29 cellular contexts compared by ENCODE assay signal in genomic region chr10:117468665-117469064, GRCh38.
"Had no signal": no experiment of that assay in that cellular context is flagged by ENCODE, and none has a peak within 500 bp of the region (broad histone marks: within the 10 kb centered on the region; RNA-seq: fewer than 3 reads in every experiment).

No MANE protein-coding gene starts in this region.

- H3K9me3 Mint-ChIP-seq: stimulated activated effector memory CD8-positive, alpha-beta T cell treated with anti-CD3 and anti-CD28 coated beads, Interleukin-12 subunit alpha, Interleukin-12 subunit beta, amount 100 ng/mL, for 72 hours; stimulated activated memory B cell treated with anti-CD40 and anti-IgM and Interleukin-4, amounts not matched to agents 10 μg/mL and 1 μg/mL and 100 μg/mL, for 72 hours; stimulated activated naive B cell treated with anti-CD40 and anti-IgM and Interleukin-4, amounts not matched to agents 10 μg/mL and 1 μg/mL and 100 μg/mL, for 72 hours; stimulated activated naive CD8-positive, alpha-beta T cell treated with anti-CD3 and anti-CD28 coated beads, Interleukin-15, amount 100 ng/mL, for 72 hours; stimulated activated naive CD8-positive, alpha-beta T cell treated with anti-CD3 and anti-CD28 coated beads, Interleukin-15, Interleukin-2, amounts not matched to agents 100 ng/mL and 50 ng/mL, for 24 hours; type B pancreatic cell had no signal

- H3K4me1 ChIP-seq: stomach, suprapubic skin, testis, thyroid gland, tibial artery, tibial nerve, transverse colon, upper lobe of left lung, upper lobe of right lung, uterus had no signal

- H3K36me3 ChIP-seq: stomach, suprapubic skin, thoracic aorta, thyroid gland, tibial artery, tibial nerve, transverse colon, upper lobe of left lung, upper lobe of right lung, uterus, vagina had no signal

- H3K4me1 Mint-ChIP-seq: stimulated activated effector memory CD8-positive, alpha-beta T cell treated with anti-CD3 and anti-CD28 coated beads, Interleukin-12 subunit alpha, Interleukin-12 subunit beta, amount 100 ng/mL, for 72 hours; stimulated activated memory B cell treated with anti-CD40 and anti-IgM and Interleukin-4, amounts not matched to agents 10 μg/mL and 1 μg/mL and 100 μg/mL, for 72 hours; stimulated activated naive CD8-positive, alpha-beta T cell treated with anti-CD3 and anti-CD28 coated beads, Interleukin-15, amount 100 ng/mL, for 72 hours had no signal

- H3K27ac ChIP-seq: stomach, suprapubic skin, testis, thoracic aorta, thyroid gland, tibial artery, tibial nerve, transverse colon, upper lobe of left lung, upper lobe of right lung, uterus, vagina had no signal

- H3K36me3 Mint-ChIP-seq: stimulated activated effector memory CD8-positive, alpha-beta T cell treated with anti-CD3 and anti-CD28 coated beads, Interleukin-12 subunit alpha, Interleukin-12 subunit beta, amount 100 ng/mL, for 72 hours; stimulated activated memory B cell treated with anti-CD40 and anti-IgM and Interleukin-4, amounts not matched to agents 10 μg/mL and 1 μg/mL and 100 μg/mL, for 72 hours; stimulated activated naive B cell treated with anti-CD40 and anti-IgM and Interleukin-4, amounts not matched to agents 10 μg/mL and 1 μg/mL and 100 μg/mL, for 72 hours; type B pancreatic cell had no signal

- H3K27ac Mint-ChIP-seq: stimulated activated effector memory CD8-positive, alpha-beta T cell treated with anti-CD3 and anti-CD28 coated beads, Interleukin-12 subunit alpha, Interleukin-12 subunit beta, amount 100 ng/mL, for 72 hours; stimulated activated memory B cell treated with anti-CD40 and anti-IgM and Interleukin-4, amounts not matched to agents 10 μg/mL and 1 μg/mL and 100 μg/mL, for 72 hours; stimulated activated naive B cell treated with anti-CD40 and anti-IgM and Interleukin-4, amounts not matched to agents 10 μg/mL and 1 μg/mL and 100 μg/mL, for 72 hours; stimulated activated naive CD8-positive, alpha-beta T cell treated with anti-CD3 and anti-CD28 coated beads, Interleukin-15, amount 100 ng/mL, for 72 hours; stimulated activated naive CD8-positive, alpha-beta T cell treated with anti-CD3 and anti-CD28 coated beads, Interleukin-15, Interleukin-2, amounts not matched to agents 100 ng/mL and 50 ng/mL, for 24 hours; type B pancreatic cell had no signal

- H3K4me3 ChIP-seq: stomach, suprapubic skin, testis, thoracic aorta, thyroid gland, tibial artery, tibial nerve, transverse colon, upper lobe of left lung, upper lobe of right lung, uterus, vagina had no signal

- H3K27me3 ChIP-seq: testis, thyroid gland, tibial artery, upper lobe of left lung, uterus, vagina had no signal

- FAIRE-seq: urothelium cell line had no signal

- H3K4me3 Mint-ChIP-seq: stimulated activated effector memory CD8-positive, alpha-beta T cell treated with anti-CD3 and anti-CD28 coated beads, Interleukin-12 subunit alpha, Interleukin-12 subunit beta, amount 100 ng/mL, for 72 hours; stimulated activated memory B cell treated with anti-CD40 and anti-IgM and Interleukin-4, amounts not matched to agents 10 μg/mL and 1 μg/mL and 100 μg/mL, for 72 hours; stimulated activated naive B cell treated with anti-CD40 and anti-IgM and Interleukin-4, amounts not matched to agents 10 μg/mL and 1 μg/mL and 100 μg/mL, for 72 hours; stimulated activated naive CD8-positive, alpha-beta T cell treated with anti-CD3 and anti-CD28 coated beads, Interleukin-15, amount 100 ng/mL, for 72 hours; stimulated activated naive CD8-positive, alpha-beta T cell treated with anti-CD3 and anti-CD28 coated beads, Interleukin-15, Interleukin-2, amounts not matched to agents 100 ng/mL and 50 ng/mL, for 24 hours; type B pancreatic cell had no signal

- ATAC-seq: stimulated activated effector memory CD8-positive, alpha-beta T cell treated with anti-CD3 and anti-CD28 coated beads, Interleukin-12 subunit alpha, Interleukin-12 subunit beta, amount 100 ng/mL, for 72 hours; stimulated activated memory B cell treated with anti-CD40 and anti-IgM and Interleukin-4, amounts not matched to agents 10 μg/mL and 1 μg/mL and 100 μg/mL, for 72 hours; stimulated activated naive B cell treated with anti-CD40 and anti-IgM and Interleukin-4, amounts not matched to agents 10 μg/mL and 1 μg/mL and 100 μg/mL, for 72 hours; stimulated activated naive CD8-positive, alpha-beta T cell treated with anti-CD3 and anti-CD28 coated beads, Interleukin-15, amount 100 ng/mL, for 72 hours; stimulated activated naive CD8-positive, alpha-beta T cell treated with anti-CD3 and anti-CD28 coated beads, Interleukin-15, Interleukin-2, amounts not matched to agents 100 U/mL and 50 U/mL, for 24 hours; upper lobe of right lung had no signal

- H3K9me3 ChIP-seq: stomach, suprapubic skin, testis, thoracic aorta, thyroid gland, tibial artery, tibial nerve, transverse colon, upper lobe of left lung, upper lobe of right lung, uterus, vagina had no signal

- DNase-seq: stimulated activated CD4-positive, alpha-beta T cell treated with anti-CD3 and anti-CD28 coated beads, Interleukin-2, amount 100 ng/mL, for 48 hours; stimulated activated CD4-positive, alpha-beta T cell treated with anti-CD3 and anti-CD28 coated beads, Interleukin-4, amount 100 ng/mL, for 1 hour; stimulated activated CD4-positive, alpha-beta T cell treated with anti-CD3 and anti-CD28 coated beads, Interleukin-4, amount 100 ng/mL, for 24 hours; stimulated activated CD4-positive, alpha-beta T cell treated with anti-CD3 and anti-CD28 coated beads, Interleukin-4, amount 100 ng/mL, for 4 hours; stimulated activated CD8-positive, alpha-beta memory T cell treated with anti-CD3 and anti-CD28 coated beads, Interleukin-4, amount 100 ng/mL, for 48 hours; stimulated activated naive B cell treated with anti-CD40 and anti-IgM and Interleukin-4, amounts not matched to agents 10 μg/mL and 1 μg/mL and 100 μg/mL, for 72 hours; stimulated activated naive CD4-positive, alpha-beta T cell; stimulated activated naive CD4-positive, alpha-beta T cell treated with Interleukin-2 at 50 U/mL for 16 hours; stimulated activated naive CD8-positive, alpha-beta T cell treated with anti-CD3 and anti-CD28 coated beads, Interleukin-15, amount 100 ng/mL, for 72 hours; stimulated activated naive CD8-positive, alpha-beta T cell treated with anti-CD3 and anti-CD28 coated beads, Interleukin-15, Interleukin-2, amounts not matched to agents 100 U/mL and 50 U/mL, for 24 hours; stomach; substantia nigra; testis; thyroid gland; tibial artery; transverse colon; trophoblast cell; upper lobe of left lung; upper lobe of right lung; uterus had no signal
